In the genomic region with DNA sequence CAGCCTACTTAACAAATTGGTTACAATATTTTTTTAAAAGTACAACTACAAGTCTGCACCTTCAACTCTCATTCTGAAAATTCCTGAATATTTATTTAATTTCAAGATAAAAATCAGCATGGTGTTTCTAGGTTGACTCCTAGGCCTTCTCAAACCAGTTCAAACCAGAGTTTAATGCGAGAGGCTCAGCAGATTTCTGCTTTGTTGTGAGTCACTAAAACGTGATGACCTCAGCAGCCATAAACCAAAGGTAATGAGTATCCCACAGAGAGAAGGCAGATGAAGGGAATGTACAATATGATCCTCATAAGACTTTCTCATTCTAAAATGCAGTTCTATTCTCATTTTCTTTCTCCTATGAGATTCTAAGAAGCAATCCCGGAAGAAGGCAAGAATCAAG, we compare ENCODE assay signal across 3 cellular contexts.
TF ChIP-seq lines count a peak whose summit lies in the region.

No MANE protein-coding gene starts in this region.

TF ChIP-seq in A549, 52 proteins besides CTCF, POLR2A, EP300 and RAD21:
- TF ChIP-seq MAFK (IDR thresholded peaks at IDR 0.05; ENCODE audit: partially characterized antibody) (peak; percentile 83), FOSL2 (IDR thresholded peaks at IDR 0.05) (no peak), FOSL2 (CRISPR knock-in tag; IDR thresholded peaks at IDR 0.05) (peak; percentile 66), FOSB (CRISPR knock-in tag; IDR thresholded peaks at IDR 0.05) (no peak), RFX5 (IDR thresholded peaks at IDR 0.05) (0 out of 2 replicates have a peak, but pooled peaks have one; percentile 26), MYC (IDR thresholded peaks at IDR 0.05; ENCODE audit: borderline replicate concordance, low read length) (no peak)

TF ChIP-seq in GM12878, 131 proteins besides CTCF, POLR2A, EP300 and RAD21:
- peak in 1 of 2 experiments; percentile 37; a peak in 1 of 4 replicates for TF ChIP-seq BHLHE40 (IDR thresholded peaks at IDR 0.05; ENCODE audit: borderline replicate concordance in 1 of 2, low read depth in 2 of 2, low read length in 1 of 2)
- no peak for TF ChIP-seq PAX8 (IDR thresholded peaks at IDR 0.05)

TF ChIP-seq in HepG2, 621 proteins besides CTCF, POLR2A, EP300 and RAD21:
- TF ChIP-seq ZSCAN21 (CRISPR knock-in tag; IDR thresholded peaks at IDR 0.05; ENCODE audit: borderline replicate concordance) (no peak), FOXA1 (IDR thresholded peaks at IDR 0.05) (no peak), FOXA1 (CRISPR knock-in tag; IDR thresholded peaks at IDR 0.05) (no peak), ZNF781 (CRISPR knock-in tag; IDR thresholded peaks at IDR 0.05; ENCODE audit: borderline replicate concordance, not compliant biosample characterization) (no peak), MAFF (IDR thresholded peaks at IDR 0.05; ENCODE audit: low read depth, low read length) (peak; percentile 63), TARDBP (CRISPR knock-in tag; IDR thresholded peaks at IDR 0.05) (no peak), RFX5 (IDR thresholded peaks at IDR 0.05; ENCODE audit: low read depth, low read length) (peak; percentile 41; the same call in 1 of the 2 replicates), RBFOX2 (IDR thresholded peaks at IDR 0.05; ENCODE audit: low read depth, low read length) (no peak), SMARCC2 (IDR thresholded peaks at IDR 0.05) (no peak), ZNF550 (CRISPR knock-in tag; IDR thresholded peaks at IDR 0.05; ENCODE audit: borderline replicate concordance) (no peak), SATB2 (CRISPR knock-in tag; IDR thresholded peaks at IDR 0.05) (no peak), CREB1 (IDR thresholded peaks at IDR 0.05) (0 out of 2 replicates have a peak, but pooled peaks have one; percentile 5), CREB1 (CRISPR knock-in tag; IDR thresholded peaks at IDR 0.05) (no peak), AGO1 (IDR thresholded peaks at IDR 0.05; ENCODE audit: low read depth, low read length, poor library complexity, severe bottlenecking) (no peak), ZNF878 (CRISPR knock-in tag; IDR thresholded peaks at IDR 0.05) (no peak), ZNF230 (CRISPR knock-in tag; IDR thresholded peaks at IDR 0.05) (no peak), ZNF776 (CRISPR knock-in tag; IDR thresholded peaks at IDR 0.05) (no peak), FOSL2 (CRISPR knock-in tag; IDR thresholded peaks at IDR 0.05) (0 out of 2 replicates have a peak, but pooled peaks have one; percentile 8), YY1 (IDR thresholded peaks at IDR 0.05; ENCODE audit: insufficient read depth, insufficient replicate concordance, low read depth, low read length) (no peak), HNF4G (IDR thresholded peaks at IDR 0.05; ENCODE audit: borderline replicate concordance, low read depth, low read length) (no peak), HNF4G (CRISPR knock-in tag; IDR thresholded peaks at IDR 0.05; ENCODE audit: borderline replicate concordance, low read depth) (no peak), ELF4 (CRISPR knock-in tag; IDR thresholded peaks at IDR 0.05; ENCODE audit: borderline replicate concordance) (no peak), AHR (CRISPR knock-in tag; IDR thresholded peaks at IDR 0.05) (no peak), MAFK (conservative IDR thresholded peaks at IDR 0.05 in 1 of 2, IDR thresholded peaks at IDR 0.05 in 1 of 2; ENCODE audit: low read length in 2 of 2) (peak; percentile 64 to 68)
- TF ChIP-seq, protein P1, sequence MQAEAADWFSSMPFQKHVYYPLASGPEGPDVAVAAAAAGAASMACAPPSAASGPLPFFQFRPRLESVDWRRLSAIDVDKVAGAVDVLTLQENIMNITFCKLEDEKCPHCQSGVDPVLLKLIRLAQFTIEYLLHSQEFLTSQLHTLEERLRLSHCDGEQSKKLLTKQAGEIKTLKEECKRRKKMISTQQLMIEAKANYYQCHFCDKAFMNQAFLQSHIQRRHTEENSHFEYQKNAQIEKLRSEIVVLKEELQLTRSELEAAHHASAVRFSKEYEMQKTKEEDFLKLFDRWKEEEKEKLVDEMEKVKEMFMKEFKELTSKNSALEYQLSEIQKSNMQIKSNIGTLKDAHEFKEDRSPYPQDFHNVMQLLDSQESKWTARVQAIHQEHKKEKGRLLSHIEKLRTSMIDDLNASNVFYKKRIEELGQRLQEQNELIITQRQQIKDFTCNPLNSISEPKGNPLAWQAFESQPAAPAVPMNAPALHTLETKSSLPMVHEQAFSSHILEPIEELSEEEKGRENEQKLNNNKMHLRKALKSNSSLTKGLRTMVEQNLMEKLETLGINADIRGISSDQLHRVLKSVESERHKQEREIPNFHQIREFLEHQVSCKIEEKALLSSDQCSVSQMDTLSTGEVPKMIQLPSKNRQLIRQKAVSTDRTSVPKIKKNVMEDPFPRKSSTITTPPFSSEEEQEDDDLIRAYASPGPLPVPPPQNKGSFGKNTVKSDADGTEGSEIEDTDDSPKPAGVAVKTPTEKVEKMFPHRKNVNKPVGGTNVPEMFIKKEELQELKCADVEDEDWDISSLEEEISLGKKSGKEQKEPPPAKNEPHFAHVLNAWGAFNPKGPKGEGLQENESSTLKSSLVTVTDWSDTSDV (CRISPR knock-in tag; IDR thresholded peaks at IDR 0.05), result no peak
- TF ChIP-seq, protein P2, sequence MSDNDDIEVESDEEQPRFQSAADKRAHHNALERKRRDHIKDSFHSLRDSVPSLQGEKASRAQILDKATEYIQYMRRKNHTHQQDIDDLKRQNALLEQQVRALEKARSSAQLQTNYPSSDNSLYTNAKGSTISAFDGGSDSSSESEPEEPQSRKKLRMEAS (IDR thresholded peaks at IDR 0.05), result no peak
- TF ChIP-seq, protein P3, sequence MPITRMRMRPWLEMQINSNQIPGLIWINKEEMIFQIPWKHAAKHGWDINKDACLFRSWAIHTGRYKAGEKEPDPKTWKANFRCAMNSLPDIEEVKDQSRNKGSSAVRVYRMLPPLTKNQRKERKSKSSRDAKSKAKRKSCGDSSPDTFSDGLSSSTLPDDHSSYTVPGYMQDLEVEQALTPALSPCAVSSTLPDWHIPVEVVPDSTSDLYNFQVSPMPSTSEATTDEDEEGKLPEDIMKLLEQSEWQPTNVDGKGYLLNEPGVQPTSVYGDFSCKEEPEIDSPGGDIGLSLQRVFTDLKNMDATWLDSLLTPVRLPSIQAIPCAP (CRISPR knock-in tag; IDR thresholded peaks at IDR 0.05; ENCODE audit: low read depth), result no peak
- TF ChIP-seq, protein P4, sequence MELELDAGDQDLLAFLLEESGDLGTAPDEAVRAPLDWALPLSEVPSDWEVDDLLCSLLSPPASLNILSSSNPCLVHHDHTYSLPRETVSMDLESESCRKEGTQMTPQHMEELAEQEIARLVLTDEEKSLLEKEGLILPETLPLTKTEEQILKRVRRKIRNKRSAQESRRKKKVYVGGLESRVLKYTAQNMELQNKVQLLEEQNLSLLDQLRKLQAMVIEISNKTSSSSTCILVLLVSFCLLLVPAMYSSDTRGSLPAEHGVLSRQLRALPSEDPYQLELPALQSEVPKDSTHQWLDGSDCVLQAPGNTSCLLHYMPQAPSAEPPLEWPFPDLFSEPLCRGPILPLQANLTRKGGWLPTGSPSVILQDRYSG (CRISPR knock-in tag; IDR thresholded peaks at IDR 0.05), result no peak
- TF ChIP-seq, protein P5, sequence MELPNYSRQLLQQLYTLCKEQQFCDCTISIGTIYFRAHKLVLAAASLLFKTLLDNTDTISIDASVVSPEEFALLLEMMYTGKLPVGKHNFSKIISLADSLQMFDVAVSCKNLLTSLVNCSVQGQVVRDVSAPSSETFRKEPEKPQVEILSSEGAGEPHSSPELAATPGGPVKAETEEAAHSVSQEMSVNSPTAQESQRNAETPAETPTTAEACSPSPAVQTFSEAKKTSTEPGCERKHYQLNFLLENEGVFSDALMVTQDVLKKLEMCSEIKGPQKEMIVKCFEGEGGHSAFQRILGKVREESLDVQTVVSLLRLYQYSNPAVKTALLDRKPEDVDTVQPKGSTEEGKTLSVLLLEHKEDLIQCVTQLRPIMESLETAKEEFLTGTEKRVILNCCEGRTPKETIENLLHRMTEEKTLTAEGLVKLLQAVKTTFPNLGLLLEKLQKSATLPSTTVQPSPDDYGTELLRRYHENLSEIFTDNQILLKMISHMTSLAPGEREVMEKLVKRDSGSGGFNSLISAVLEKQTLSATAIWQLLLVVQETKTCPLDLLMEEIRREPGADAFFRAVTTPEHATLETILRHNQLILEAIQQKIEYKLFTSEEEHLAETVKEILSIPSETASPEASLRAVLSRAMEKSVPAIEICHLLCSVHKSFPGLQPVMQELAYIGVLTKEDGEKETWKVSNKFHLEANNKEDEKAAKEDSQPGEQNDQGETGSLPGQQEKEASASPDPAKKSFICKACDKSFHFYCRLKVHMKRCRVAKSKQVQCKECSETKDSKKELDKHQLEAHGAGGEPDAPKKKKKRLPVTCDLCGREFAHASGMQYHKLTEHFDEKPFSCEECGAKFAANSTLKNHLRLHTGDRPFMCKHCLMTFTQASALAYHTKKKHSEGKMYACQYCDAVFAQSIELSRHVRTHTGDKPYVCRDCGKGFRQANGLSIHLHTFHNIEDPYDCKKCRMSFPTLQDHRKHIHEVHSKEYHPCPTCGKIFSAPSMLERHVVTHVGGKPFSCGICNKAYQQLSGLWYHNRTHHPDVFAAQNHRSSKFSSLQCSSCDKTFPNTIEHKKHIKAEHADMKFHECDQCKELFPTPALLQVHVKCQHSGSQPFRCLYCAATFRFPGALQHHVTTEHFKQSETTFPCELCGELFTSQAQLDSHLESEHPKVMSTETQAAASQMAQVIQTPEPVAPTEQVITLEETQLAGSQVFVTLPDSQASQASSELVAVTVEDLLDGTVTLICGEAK (IDR thresholded peaks at IDR 0.05), result no peak
- TF ChIP-seq, protein P5 (CRISPR knock-in tag; IDR thresholded peaks at IDR 0.05), result no peak
- TF ChIP-seq, protein P6, sequence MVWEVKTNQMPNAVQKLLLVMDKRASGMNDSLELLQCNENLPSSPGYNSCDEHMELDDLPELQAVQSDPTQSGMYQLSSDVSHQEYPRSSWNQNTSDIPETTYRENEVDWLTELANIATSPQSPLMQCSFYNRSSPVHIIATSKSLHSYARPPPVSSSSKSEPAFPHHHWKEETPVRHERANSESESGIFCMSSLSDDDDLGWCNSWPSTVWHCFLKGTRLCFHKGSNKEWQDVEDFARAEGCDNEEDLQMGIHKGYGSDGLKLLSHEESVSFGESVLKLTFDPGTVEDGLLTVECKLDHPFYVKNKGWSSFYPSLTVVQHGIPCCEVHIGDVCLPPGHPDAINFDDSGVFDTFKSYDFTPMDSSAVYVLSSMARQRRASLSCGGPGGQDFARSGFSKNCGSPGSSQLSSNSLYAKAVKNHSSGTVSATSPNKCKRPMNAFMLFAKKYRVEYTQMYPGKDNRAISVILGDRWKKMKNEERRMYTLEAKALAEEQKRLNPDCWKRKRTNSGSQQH (CRISPR knock-in tag; IDR thresholded peaks at IDR 0.05; ENCODE audit: low read depth), result no peak
